In genomic region chr19:48616041-48616436, GRCh38 we compare ENCODE assay signal across 1 cellular context.
TF ChIP-seq lines count a peak whose summit lies in the region.

No MANE protein-coding gene starts in this region.

TF ChIP-seq in GM12878, 131 proteins besides CTCF, POLR2A, EP300 and RAD21:
- no peak for TF ChIP-seq KLF5 (IDR thresholded peaks at IDR 0.05; ENCODE audit: partially characterized antibody)
- TF ChIP-seq CBX5 (IDR thresholded peaks at IDR 0.05; ENCODE audit: low read depth) = no peak
- TF ChIP-seq EGR1 (IDR thresholded peaks at IDR 0.05; ENCODE audit: borderline replicate concordance in 1 of 2, low read depth in 2 of 2, low read length in 2 of 2) = no peak
- peak; percentile 55; the same call in 1 of the 2 replicates for TF ChIP-seq POLR2AphosphoS5 (IDR thresholded peaks at IDR 0.05; ENCODE audit: low read length)
